In the genomic region with DNA sequence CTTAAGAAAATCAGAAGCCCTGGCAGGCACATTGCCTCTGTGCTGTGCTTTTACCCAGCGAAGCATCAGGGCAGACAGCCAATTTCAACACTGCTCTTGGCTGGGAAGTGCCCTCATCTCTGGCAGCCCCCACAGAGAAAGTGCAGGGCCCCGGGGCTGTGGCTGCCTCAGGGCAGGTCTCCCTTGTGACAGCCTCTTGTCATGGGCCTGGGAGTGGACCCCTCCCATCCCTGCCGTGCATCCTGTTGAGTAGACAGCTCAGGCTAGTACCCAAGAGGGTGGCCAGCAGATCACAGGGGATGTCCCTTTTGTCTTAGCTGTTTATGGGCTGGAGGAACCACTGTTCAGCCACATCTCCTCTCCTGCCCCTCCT, we compare ENCODE assay signal across 24 cellular contexts. TPM values are rescaled to one million over a fixed set of nuclear protein-coding genes. Genes with fewer than 3 reads are reported as not detected.
DNase-seq lines count a peak whose midpoint lies in the region; ATAC-seq and TF ChIP-seq lines count a peak whose summit lies in the region.
"Had no signal": no experiment of that assay in that cellular context is flagged by ENCODE, and none has a peak within 500 bp of the region (broad histone marks: within the 10 kb centered on the region; RNA-seq: fewer than 3 reads in every experiment).

No MANE protein-coding gene starts in this region.

- no peak for DNase-seq in stimulated activated naive CD8-positive, alpha-beta T cell treated with anti-CD3 and anti-CD28 coated beads, Interleukin-15, Interleukin-2, amounts not matched to agents 100 U/mL and 50 U/mL, for 24 hours
- no peak for DNase-seq in stimulated activated naive CD8-positive, alpha-beta T cell treated with anti-CD3 and anti-CD28 coated beads, Interleukin-15, amount 100 ng/mL, for 72 hours
- DNase-seq in NCI-H2196 treated with DMSO at 0.1 percent for 48 hours (lab: John Stamatoyannopoulos, UW; ENCODE audit: unreplicated experiment) (peak; percentile 7), left lobe of liver (ENCODE audit: low spot score) (peak; percentile 44), upper lobe of right lung (no peak), EL (no peak), posterior vena cava (ENCODE audit: low spot score) (no peak)
- DNase-seq: activated CD4-positive, alpha-beta T cell treated with anti-CD3 and anti-CD28 coated beads for 48 hours; C1 segment of cervical spinal cord; Calu3; lower lobe of right lung; MM.1S; NCI-H1694; NCI-H2171; NCI-H748 treated with DMSO at 0.1 percent for 48 hours; SK-N-SH; small intestine; stimulated activated CD4-positive, alpha-beta T cell treated with anti-CD3 and anti-CD28 coated beads, Interleukin-2, amount 100 ng/mL, for 24 hours had no signal

- no peak overlapping the region for H3K27ac Mint-ChIP-seq in stimulated activated naive CD8-positive, alpha-beta T cell treated with anti-CD3 and anti-CD28 coated beads, Interleukin-15, amount 100 ng/mL, for 72 hours
- H3K27ac Mint-ChIP-seq: activated naive CD4-positive, alpha-beta T cell treated with anti-CD3 and anti-CD28 coated beads, Interleukin-2, amount 50 U/mL, for 72 hours; dendritic cell treated with granulocyte-macrophage colony-stimulating factor and Interleukin-4, amounts not matched to agents 40 ng/mL and 50 ng/mL, for 4 days; neural progenitor cell; T-helper 2 cell treated with Interferon-gamma antibody and Interleukin-4, amounts not matched to agents 5 μg/mL and 100 μg/mL, for 36 hours had no signal

- H3K9me3 ChIP-seq in upper lobe of right lung: peaks cover 4% of the 10 kb centered on the region
- H3K9me3 ChIP-seq: SK-N-SH, vagina had no signal

- intact Hi-C loops in upper lobe of right lung (cut with DNase I) (no loop called here), posterior vena cava (cut with DNase I) (loop anchor here in 1 of 2 donors (5.0 kb wide), 1 partner anchor 361 kb away; no protein-coding TSS in a partner anchor)

- H3K4me3 Mint-ChIP-seq in stimulated activated naive CD8-positive, alpha-beta T cell treated with anti-CD3 and anti-CD28 coated beads, Interleukin-15, amount 100 ng/mL, for 72 hours: no peak overlapping the region
- H3K4me3 Mint-ChIP-seq: dendritic cell treated with granulocyte-macrophage colony-stimulating factor and Interleukin-4, amounts not matched to agents 40 ng/mL and 50 ng/mL, for 4 days; neural progenitor cell; T-helper 2 cell treated with Interferon-gamma antibody and Interleukin-4, amounts not matched to agents 5 μg/mL and 100 μg/mL, for 36 hours had no signal

- H3K4me1 Mint-ChIP-seq in stimulated activated naive CD8-positive, alpha-beta T cell treated with anti-CD3 and anti-CD28 coated beads, Interleukin-15, amount 100 ng/mL, for 72 hours: no peaks in the 10 kb centered on the region
- H3K4me1 Mint-ChIP-seq: neural progenitor cell had no signal

- TF ChIP-seq CTCF in upper lobe of right lung (IDR thresholded peaks at IDR 0.05): no peak

- H3K36me3 ChIP-seq in upper lobe of right lung: no peaks in the 10 kb centered on the region
- H3K36me3 ChIP-seq: lower lobe of right lung, neural progenitor cell, vagina had no signal

- H3K27me3 Mint-ChIP-seq in stimulated activated naive CD8-positive, alpha-beta T cell treated with anti-CD3 and anti-CD28 coated beads, Interleukin-15, amount 100 ng/mL, for 72 hours: peaks cover 23% of the 10 kb centered on the region

- no peak overlapping the region for H3K4me3 ChIP-seq in upper lobe of right lung
- H3K4me3 ChIP-seq: lower lobe of right lung, neural progenitor cell, vagina had no signal

- H3K27ac ChIP-seq in upper lobe of right lung: no peak overlapping the region
- H3K27ac ChIP-seq: lower lobe of right lung, neural progenitor cell, vagina had no signal

- H3K4me1 ChIP-seq in upper lobe of right lung: no peaks in the 10 kb centered on the region
- H3K4me1 ChIP-seq: lower lobe of right lung, neural progenitor cell, vagina had no signal

- no peaks in the 10 kb centered on the region for H3K27me3 ChIP-seq in upper lobe of right lung
- H3K27me3 ChIP-seq: neural progenitor cell, vagina had no signal

- peak; percentile 32 for ATAC-seq in stimulated activated naive CD8-positive, alpha-beta T cell treated with anti-CD3 and anti-CD28 coated beads, Interleukin-15, Interleukin-2, amounts not matched to agents 100 U/mL and 50 U/mL, for 24 hours
- ATAC-seq in stimulated activated naive CD8-positive, alpha-beta T cell treated with anti-CD3 and anti-CD28 coated beads, Interleukin-15, amount 100 ng/mL, for 72 hours: no peak
- peak; percentile 46 for ATAC-seq in left lobe of liver
- ATAC-seq in upper lobe of right lung: peak; percentile 20
- ATAC-seq in HG03460 (IDR thresholded peaks at IDR 0.05; ENCODE audit: unreplicated experiment): no peak
- ATAC-seq: activated naive CD4-positive, alpha-beta T cell treated with anti-CD3 and anti-CD28 coated beads, Interleukin-2, amount 50 U/mL, for 72 hours; lower lobe of right lung had no signal

- H3K9me3 Mint-ChIP-seq in stimulated activated naive CD8-positive, alpha-beta T cell treated with anti-CD3 and anti-CD28 coated beads, Interleukin-15, amount 100 ng/mL, for 72 hours: peaks cover 17 to 25% of the 10 kb centered on the region in 2 donors

RNA-seq across cellular contexts. Expression of gene TTC34, which starts 23.3 kb away (rescaled TPM):
- total RNA-seq in left lobe of liver (0.20 TPM), upper lobe of right lung (1.3 TPM), posterior vena cava (under 1 TPM; 0.24 to 0.46 TPM)

Comparison
In these comparisons a context has a peak if more than half of its experiments do, and no peak if none do; other contexts are left out.
1. ATAC-seq: peak in stimulated activated naive CD8-positive, alpha-beta T cell treated with anti-CD3 and anti-CD28 coated beads, Interleukin-15, Interleukin-2, amounts not matched to agents 100 U/mL and 50 U/mL, for 24 hours (single experiment), left lobe of liver (single experiment) and upper lobe of right lung (single experiment); none in stimulated activated naive CD8-positive, alpha-beta T cell treated with anti-CD3 and anti-CD28 coated beads, Interleukin-15, amount 100 ng/mL, for 72 hours (single experiment) and HG03460 (single experiment).
2. DNase-seq: peak in NCI-H2196 treated with DMSO at 0.1 percent for 48 hours (single experiment) and left lobe of liver (single experiment); none in stimulated activated naive CD8-positive, alpha-beta T cell treated with anti-CD3 and anti-CD28 coated beads, Interleukin-15, Interleukin-2, amounts not matched to agents 100 U/mL and 50 U/mL, for 24 hours (single experiment), stimulated activated naive CD8-positive, alpha-beta T cell treated with anti-CD3 and anti-CD28 coated beads, Interleukin-15, amount 100 ng/mL, for 72 hours (0 of 2), upper lobe of right lung (single experiment), EL (single experiment) and posterior vena cava (single experiment).